1 cellular context compared by ENCODE assay signal in the genomic region with DNA sequence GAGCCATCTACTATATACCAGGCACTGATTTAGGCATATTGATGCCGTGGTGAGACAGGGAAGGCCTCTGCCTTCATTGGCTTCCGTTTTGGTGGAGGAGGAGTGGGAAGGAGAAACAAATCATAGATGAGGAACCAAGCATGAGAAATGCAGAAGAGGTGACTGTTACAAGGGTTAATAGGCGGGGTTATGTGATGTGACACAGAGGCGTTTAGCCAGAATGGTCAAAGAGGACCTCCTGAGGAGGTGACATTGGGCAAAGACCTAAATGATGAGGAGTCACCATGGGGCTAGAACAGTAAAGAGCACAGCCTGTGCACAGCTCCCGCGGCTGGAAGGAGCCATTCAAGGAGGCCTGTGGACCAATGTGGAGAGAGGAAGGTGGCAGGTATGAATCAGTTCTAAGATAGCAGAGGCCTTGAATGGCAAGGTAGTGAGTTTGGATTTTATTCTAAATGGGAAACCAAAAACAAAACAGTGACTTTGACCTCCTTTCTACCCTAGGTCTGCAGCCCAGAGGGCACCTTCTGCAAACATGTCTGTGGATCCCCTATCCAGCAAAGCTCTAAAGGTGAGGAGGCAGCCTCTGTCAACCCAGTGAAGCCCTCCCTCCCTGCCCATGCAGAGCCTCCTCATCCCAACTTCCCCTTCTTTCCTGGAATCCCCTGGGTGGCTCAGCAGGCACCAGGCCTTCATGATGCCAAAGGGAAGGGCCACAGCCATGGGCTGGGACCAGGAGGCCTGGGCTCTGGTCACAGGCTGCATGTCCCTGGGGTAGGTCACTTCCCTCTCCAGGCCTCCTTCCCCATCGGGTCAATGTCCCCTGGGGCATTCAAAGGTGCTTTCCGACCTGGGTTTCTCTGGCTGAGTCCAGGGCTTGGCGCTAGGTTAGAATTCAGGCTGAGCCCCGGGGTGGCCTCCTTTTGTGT.
TF ChIP-seq lines count a peak whose summit lies in the region.

No MANE protein-coding gene starts in this region.

TF ChIP-seq in HepG2, 621 proteins besides CTCF, POLR2A, EP300 and RAD21:
- no peak for TF ChIP-seq SP5 (CRISPR knock-in tag; IDR thresholded peaks at IDR 0.05; ENCODE audit: borderline replicate concordance, low read depth)
- no peak for TF ChIP-seq JARID2 (CRISPR knock-in tag; IDR thresholded peaks at IDR 0.05; ENCODE audit: insufficient replicate concordance)
- no peak for TF ChIP-seq SRY (CRISPR knock-in tag; IDR thresholded peaks at IDR 0.05)
- no peak for TF ChIP-seq SOX6 (IDR thresholded peaks at IDR 0.05)
- TF ChIP-seq SOX6 (CRISPR knock-in tag; IDR thresholded peaks at IDR 0.05) = 0 out of 2 replicates have a peak, but pooled peaks have one; percentile 15
- no peak for TF ChIP-seq FOXK1 (CRISPR knock-in tag; IDR thresholded peaks at IDR 0.05; ENCODE audit: borderline replicate concordance, low read depth)
- TF ChIP-seq ZNF577 (CRISPR knock-in tag; IDR thresholded peaks at IDR 0.05; ENCODE audit: borderline replicate concordance, low read depth) = no peak
- no peak for TF ChIP-seq SIN3B (IDR thresholded peaks at IDR 0.05; ENCODE audit: low read length)
- TF ChIP-seq ZNF292 (CRISPR knock-in tag; IDR thresholded peaks at IDR 0.05; ENCODE audit: borderline replicate concordance, low read depth) = no peak
- TF ChIP-seq ZSCAN12 (CRISPR knock-in tag; IDR thresholded peaks at IDR 0.05) = no peak
- no peak for TF ChIP-seq ZNF30 (CRISPR knock-in tag; IDR thresholded peaks at IDR 0.05)
- TF ChIP-seq EEA1 (CRISPR knock-in tag; IDR thresholded peaks at IDR 0.05; ENCODE audit: borderline replicate concordance) = no peak
- TF ChIP-seq STAG1 (CRISPR knock-in tag; IDR thresholded peaks at IDR 0.05) = no peak
- TF ChIP-seq ELF4 (CRISPR knock-in tag; IDR thresholded peaks at IDR 0.05; ENCODE audit: borderline replicate concordance) = no peak
- no peak for TF ChIP-seq BHLHE40 (IDR thresholded peaks at IDR 0.05; ENCODE audit: low read length)
- peak; percentile 50; the same call in 1 of the 2 replicates for TF ChIP-seq RXRB (CRISPR knock-in tag; IDR thresholded peaks at IDR 0.05; ENCODE audit: borderline replicate concordance)
- TF ChIP-seq, protein P1, sequence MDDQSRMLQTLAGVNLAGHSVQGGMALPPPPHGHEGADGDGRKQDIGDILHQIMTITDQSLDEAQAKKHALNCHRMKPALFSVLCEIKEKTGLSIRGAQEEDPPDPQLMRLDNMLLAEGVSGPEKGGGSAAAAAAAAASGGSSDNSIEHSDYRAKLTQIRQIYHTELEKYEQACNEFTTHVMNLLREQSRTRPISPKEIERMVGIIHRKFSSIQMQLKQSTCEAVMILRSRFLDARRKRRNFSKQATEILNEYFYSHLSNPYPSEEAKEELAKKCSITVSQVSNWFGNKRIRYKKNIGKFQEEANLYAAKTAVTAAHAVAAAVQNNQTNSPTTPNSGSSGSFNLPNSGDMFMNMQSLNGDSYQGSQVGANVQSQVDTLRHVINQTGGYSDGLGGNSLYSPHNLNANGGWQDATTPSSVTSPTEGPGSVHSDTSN (CRISPR knock-in tag; IDR thresholded peaks at IDR 0.05; ENCODE audit: borderline replicate concordance) = no peak
- TF ChIP-seq, protein P2, sequence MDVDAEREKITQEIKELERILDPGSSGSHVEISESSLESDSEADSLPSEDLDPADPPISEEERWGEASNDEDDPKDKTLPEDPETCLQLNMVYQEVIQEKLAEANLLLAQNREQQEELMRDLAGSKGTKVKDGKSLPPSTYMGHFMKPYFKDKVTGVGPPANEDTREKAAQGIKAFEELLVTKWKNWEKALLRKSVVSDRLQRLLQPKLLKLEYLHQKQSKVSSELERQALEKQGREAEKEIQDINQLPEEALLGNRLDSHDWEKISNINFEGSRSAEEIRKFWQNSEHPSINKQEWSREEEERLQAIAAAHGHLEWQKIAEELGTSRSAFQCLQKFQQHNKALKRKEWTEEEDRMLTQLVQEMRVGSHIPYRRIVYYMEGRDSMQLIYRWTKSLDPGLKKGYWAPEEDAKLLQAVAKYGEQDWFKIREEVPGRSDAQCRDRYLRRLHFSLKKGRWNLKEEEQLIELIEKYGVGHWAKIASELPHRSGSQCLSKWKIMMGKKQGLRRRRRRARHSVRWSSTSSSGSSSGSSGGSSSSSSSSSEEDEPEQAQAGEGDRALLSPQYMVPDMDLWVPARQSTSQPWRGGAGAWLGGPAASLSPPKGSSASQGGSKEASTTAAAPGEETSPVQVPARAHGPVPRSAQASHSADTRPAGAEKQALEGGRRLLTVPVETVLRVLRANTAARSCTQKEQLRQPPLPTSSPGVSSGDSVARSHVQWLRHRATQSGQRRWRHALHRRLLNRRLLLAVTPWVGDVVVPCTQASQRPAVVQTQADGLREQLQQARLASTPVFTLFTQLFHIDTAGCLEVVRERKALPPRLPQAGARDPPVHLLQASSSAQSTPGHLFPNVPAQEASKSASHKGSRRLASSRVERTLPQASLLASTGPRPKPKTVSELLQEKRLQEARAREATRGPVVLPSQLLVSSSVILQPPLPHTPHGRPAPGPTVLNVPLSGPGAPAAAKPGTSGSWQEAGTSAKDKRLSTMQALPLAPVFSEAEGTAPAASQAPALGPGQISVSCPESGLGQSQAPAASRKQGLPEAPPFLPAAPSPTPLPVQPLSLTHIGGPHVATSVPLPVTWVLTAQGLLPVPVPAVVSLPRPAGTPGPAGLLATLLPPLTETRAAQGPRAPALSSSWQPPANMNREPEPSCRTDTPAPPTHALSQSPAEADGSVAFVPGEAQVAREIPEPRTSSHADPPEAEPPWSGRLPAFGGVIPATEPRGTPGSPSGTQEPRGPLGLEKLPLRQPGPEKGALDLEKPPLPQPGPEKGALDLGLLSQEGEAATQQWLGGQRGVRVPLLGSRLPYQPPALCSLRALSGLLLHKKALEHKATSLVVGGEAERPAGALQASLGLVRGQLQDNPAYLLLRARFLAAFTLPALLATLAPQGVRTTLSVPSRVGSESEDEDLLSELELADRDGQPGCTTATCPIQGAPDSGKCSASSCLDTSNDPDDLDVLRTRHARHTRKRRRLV (CRISPR knock-in tag; IDR thresholded peaks at IDR 0.05) = no peak
- TF ChIP-seq ZNF10 (CRISPR knock-in tag; IDR thresholded peaks at IDR 0.05; ENCODE audit: borderline replicate concordance, low read depth) = no peak
- no peak for TF ChIP-seq PPARG (CRISPR knock-in tag; conservative IDR thresholded peaks at IDR 0.05)
- TF ChIP-seq NFATC3 (CRISPR knock-in tag; IDR thresholded peaks at IDR 0.05) = no peak
- TF ChIP-seq ZNF891 (CRISPR knock-in tag; IDR thresholded peaks at IDR 0.05) = no peak
- TF ChIP-seq ZNF644 (CRISPR knock-in tag; IDR thresholded peaks at IDR 0.05; ENCODE audit: low read depth) = no peak
- TF ChIP-seq ZNF83 (CRISPR knock-in tag; IDR thresholded peaks at IDR 0.05; ENCODE audit: borderline replicate concordance) = no peak
- TF ChIP-seq, protein P3, sequence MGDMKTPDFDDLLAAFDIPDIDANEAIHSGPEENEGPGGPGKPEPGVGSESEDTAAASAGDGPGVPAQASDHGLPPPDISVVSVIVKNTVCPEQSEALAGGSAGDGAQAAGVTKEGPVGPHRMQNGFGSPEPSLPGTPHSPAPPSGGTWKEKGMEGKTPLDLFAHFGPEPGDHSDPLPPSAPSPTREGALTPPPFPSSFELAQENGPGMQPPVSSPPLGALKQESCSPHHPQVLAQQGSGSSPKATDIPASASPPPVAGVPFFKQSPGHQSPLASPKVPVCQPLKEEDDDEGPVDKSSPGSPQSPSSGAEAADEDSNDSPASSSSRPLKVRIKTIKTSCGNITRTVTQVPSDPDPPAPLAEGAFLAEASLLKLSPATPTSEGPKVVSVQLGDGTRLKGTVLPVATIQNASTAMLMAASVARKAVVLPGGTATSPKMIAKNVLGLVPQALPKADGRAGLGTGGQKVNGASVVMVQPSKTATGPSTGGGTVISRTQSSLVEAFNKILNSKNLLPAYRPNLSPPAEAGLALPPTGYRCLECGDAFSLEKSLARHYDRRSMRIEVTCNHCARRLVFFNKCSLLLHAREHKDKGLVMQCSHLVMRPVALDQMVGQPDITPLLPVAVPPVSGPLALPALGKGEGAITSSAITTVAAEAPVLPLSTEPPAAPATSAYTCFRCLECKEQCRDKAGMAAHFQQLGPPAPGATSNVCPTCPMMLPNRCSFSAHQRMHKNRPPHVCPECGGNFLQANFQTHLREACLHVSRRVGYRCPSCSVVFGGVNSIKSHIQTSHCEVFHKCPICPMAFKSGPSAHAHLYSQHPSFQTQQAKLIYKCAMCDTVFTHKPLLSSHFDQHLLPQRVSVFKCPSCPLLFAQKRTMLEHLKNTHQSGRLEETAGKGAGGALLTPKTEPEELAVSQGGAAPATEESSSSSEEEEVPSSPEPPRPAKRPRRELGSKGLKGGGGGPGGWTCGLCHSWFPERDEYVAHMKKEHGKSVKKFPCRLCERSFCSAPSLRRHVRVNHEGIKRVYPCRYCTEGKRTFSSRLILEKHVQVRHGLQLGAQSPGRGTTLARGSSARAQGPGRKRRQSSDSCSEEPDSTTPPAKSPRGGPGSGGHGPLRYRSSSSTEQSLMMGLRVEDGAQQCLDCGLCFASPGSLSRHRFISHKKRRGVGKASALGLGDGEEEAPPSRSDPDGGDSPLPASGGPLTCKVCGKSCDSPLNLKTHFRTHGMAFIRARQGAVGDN (CRISPR knock-in tag; IDR thresholded peaks at IDR 0.05) = peak; percentile 40
- TF ChIP-seq ZFP36L2 (CRISPR knock-in tag; IDR thresholded peaks at IDR 0.05) = no peak
- no peak for TF ChIP-seq SIN3A (IDR thresholded peaks at IDR 0.05; ENCODE audit: borderline replicate concordance, low read depth, low read length)
- TF ChIP-seq ZNF770 (CRISPR knock-in tag; IDR thresholded peaks at IDR 0.05) = no peak
- no peak for TF ChIP-seq RORA (CRISPR knock-in tag; IDR thresholded peaks at IDR 0.05)
- no peak for TF ChIP-seq ZBTB38 (CRISPR knock-in tag; IDR thresholded peaks at IDR 0.05)
- TF ChIP-seq RXRA (CRISPR knock-in tag; IDR thresholded peaks at IDR 0.05) = peak; percentile 84
- TF ChIP-seq MNT (IDR thresholded peaks at IDR 0.05) = no peak
- TF ChIP-seq, protein P4, sequence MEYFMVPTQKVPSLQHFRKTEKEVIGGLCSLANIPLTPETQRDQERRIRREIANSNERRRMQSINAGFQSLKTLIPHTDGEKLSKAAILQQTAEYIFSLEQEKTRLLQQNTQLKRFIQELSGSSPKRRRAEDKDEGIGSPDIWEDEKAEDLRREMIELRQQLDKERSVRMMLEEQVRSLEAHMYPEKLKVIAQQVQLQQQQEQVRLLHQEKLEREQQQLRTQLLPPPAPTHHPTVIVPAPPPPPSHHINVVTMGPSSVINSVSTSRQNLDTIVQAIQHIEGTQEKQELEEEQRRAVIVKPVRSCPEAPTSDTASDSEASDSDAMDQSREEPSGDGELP (IDR thresholded peaks at IDR 0.05; ENCODE audit: borderline replicate concordance, low read depth) = no peak
- no peak for TF ChIP-seq ZNF720 (CRISPR knock-in tag; IDR thresholded peaks at IDR 0.05)
- TF ChIP-seq MIER3 (CRISPR knock-in tag; IDR thresholded peaks at IDR 0.05; ENCODE audit: borderline replicate concordance) = no peak
- 0 out of 2 replicates have a peak, but pooled peaks have one; percentile 31 for TF ChIP-seq HNRNPL (IDR thresholded peaks at IDR 0.05; ENCODE audit: low read depth, low read length)
- TF ChIP-seq SRF (IDR thresholded peaks at IDR 0.05; ENCODE audit: low read depth, low read length) = no peak
- TF ChIP-seq, protein P5, sequence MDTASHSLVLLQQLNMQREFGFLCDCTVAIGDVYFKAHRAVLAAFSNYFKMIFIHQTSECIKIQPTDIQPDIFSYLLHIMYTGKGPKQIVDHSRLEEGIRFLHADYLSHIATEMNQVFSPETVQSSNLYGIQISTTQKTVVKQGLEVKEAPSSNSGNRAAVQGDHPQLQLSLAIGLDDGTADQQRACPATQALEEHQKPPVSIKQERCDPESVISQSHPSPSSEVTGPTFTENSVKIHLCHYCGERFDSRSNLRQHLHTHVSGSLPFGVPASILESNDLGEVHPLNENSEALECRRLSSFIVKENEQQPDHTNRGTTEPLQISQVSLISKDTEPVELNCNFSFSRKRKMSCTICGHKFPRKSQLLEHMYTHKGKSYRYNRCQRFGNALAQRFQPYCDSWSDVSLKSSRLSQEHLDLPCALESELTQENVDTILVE (CRISPR knock-in tag; IDR thresholded peaks at IDR 0.05) = no peak
- TF ChIP-seq GABPA (IDR thresholded peaks at IDR 0.05; ENCODE audit: low read depth, low read length) = 0 out of 2 replicates have a peak, but pooled peaks have one; percentile 4
- no peak for TF ChIP-seq GABPA (CRISPR knock-in tag; IDR thresholded peaks at IDR 0.05; ENCODE audit: low read depth)
